ENCODE assay signal across 17 cellular contexts in genomic region chr17:80451104-80451775, GRCh38. TPM values are rescaled to one million over a fixed set of nuclear protein-coding genes. Genes with fewer than 3 reads are reported as not detected.
"Had no signal": no experiment of that assay in that cellular context is flagged by ENCODE, and none has a peak within 500 bp of the region (broad histone marks: within the 10 kb centered on the region; RNA-seq: fewer than 3 reads in every experiment).

No MANE protein-coding gene starts in this region.

- H3K36me3 Mint-ChIP-seq: memory B cell had no signal

- H3K27me3 Mint-ChIP-seq: activated T-cell treated with anti-CD3 and anti-CD28 coated beads, Interleukin-2, amount 50 U/mL, for 24 hours; activated T-helper 17 cell treated with anti-CD3 and anti-CD28 coated beads, Interleukin-2, amount 50 U/mL, for 72 hours; memory B cell had no signal

- H3K4me3 Mint-ChIP-seq: activated T-cell treated with anti-CD3 and anti-CD28 coated beads, Interleukin-2, amount 50 U/mL, for 24 hours; activated T-helper 17 cell treated with anti-CD3 and anti-CD28 coated beads, Interleukin-2, amount 50 U/mL, for 72 hours; memory B cell had no signal

- H3K4me3 ChIP-seq: ascending aorta, heart right ventricle, transverse colon, uterus had no signal

- H3K27me3 ChIP-seq: ascending aorta, heart right ventricle, transverse colon, uterus had no signal

- H3K9me3 Mint-ChIP-seq: activated naive CD4-positive, alpha-beta T cell treated with anti-CD3 and anti-CD28 coated beads, Interleukin-2, amount 50 U/mL, for 72 hours; activated T-cell treated with anti-CD3 and anti-CD28 coated beads, Interleukin-2, amount 50 U/mL, for 24 hours; activated T-helper 17 cell treated with anti-CD3 and anti-CD28 coated beads, Interleukin-2, amount 50 U/mL, for 72 hours; memory B cell had no signal

- DNase-seq: activated CD4-positive, alpha-beta T cell treated with anti-CD3 and anti-CD28 coated beads, Interleukin-2, amount 50 U/mL, for 4 hours; activated CD8-positive, alpha-beta memory T cell treated with anti-CD3 and anti-CD28 coated beads for 24 hours; activated CD8-positive, alpha-beta memory T cell treated with anti-CD3 and anti-CD28 coated beads, Interleukin-2, amount 50 U/mL, for 4 hours; activated T-cell treated with anti-CD3 and anti-CD28 coated beads, Interleukin-2, amount 50 U/mL, for 24 hours; central memory CD4-positive, alpha-beta T cell; heart right ventricle; left colon; retina; stimulated activated CD4-positive, alpha-beta T cell treated with anti-CD3 and anti-CD28 coated beads, Interleukin-4, amount 100 ng/mL, for 24 hours; stimulated activated naive CD8-positive, alpha-beta T cell treated with anti-CD3 and anti-CD28 coated beads, Interleukin-15, Interleukin-2, amounts not matched to agents 100 U/mL and 50 U/mL, for 24 hours; T-helper 1 cell; transverse colon; uterus had no signal

- H3K36me3 ChIP-seq: ascending aorta, heart right ventricle, transverse colon, uterus had no signal

- H3K27ac Mint-ChIP-seq: activated T-cell treated with anti-CD3 and anti-CD28 coated beads, Interleukin-2, amount 50 U/mL, for 24 hours; memory B cell had no signal

- ATAC-seq: activated naive CD4-positive, alpha-beta T cell treated with anti-CD3 and anti-CD28 coated beads, Interleukin-2, amount 50 U/mL, for 72 hours; activated T-helper 17 cell treated with anti-CD3 and anti-CD28 coated beads, Interleukin-2, amount 50 U/mL, for 72 hours; heart right ventricle; left colon; stimulated activated naive CD8-positive, alpha-beta T cell treated with anti-CD3 and anti-CD28 coated beads, Interleukin-15, Interleukin-2, amounts not matched to agents 100 U/mL and 50 U/mL, for 24 hours had no signal

- H3K27ac ChIP-seq: heart right ventricle had no signal

- H3K9me3 ChIP-seq: ascending aorta, heart right ventricle, transverse colon, uterus had no signal

RNA-seq across cellular contexts. Expression of gene NPTX1, which starts 25.2 kb away (rescaled TPM):
- total RNA-seq: ascending aorta, heart right ventricle had no signal
